In genomic region chr1:113811888-113812660, GRCh38 we compare ENCODE assay signal across 8 cellular contexts. TPM values are rescaled to one million over a fixed set of nuclear protein-coding genes. Genes with fewer than 3 reads are reported as not detected.
A peak's percentile ranks its signal among the peaks of the same experiment; 100 is the strongest.
DNase-seq lines count a peak whose midpoint lies in the region; ATAC-seq lines count a peak whose summit lies in the region.

Gene RSBN1, minus strand, starts transcription at chr1:113812476. Its CDS starts 64 bp downstream, at chr1:113812412.

- ATAC-seq in GM19351 (IDR thresholded peaks at IDR 0.05; ENCODE audit: unreplicated experiment) (peak; percentile 86), HG03521 (IDR thresholded peaks at IDR 0.05; ENCODE audit: unreplicated experiment) (peak; percentile 93), left lobe of liver (peak; percentile 95)

- DNase-seq in C1 segment of cervical spinal cord (lab: John Stamatoyannopoulos, UW) = peak; percentile 97 to 100 (median 99)
- DNase-seq in NCI-H748 (lab: John Stamatoyannopoulos, UW; ENCODE audit: unreplicated experiment) = peak; percentile 100
- peak; percentile 97 for DNase-seq in activated CD4-positive, alpha-beta T cell treated with anti-CD3 and anti-CD28 coated beads, Interleukin-2, amount 50 U/mL, for 1 hour
- DNase-seq in cortex of kidney (lab: John Stamatoyannopoulos, UW) = peak; percentile 93
- DNase-seq in left lobe of liver (ENCODE audit: low spot score) = peak; percentile 100
- DNase-seq in stimulated activated CD4-positive, alpha-beta T cell treated with anti-CD3 and anti-CD28 coated beads, Interleukin-2, amount 100 ng/mL, for 4 hours (ENCODE audit: low read depth) = peak; percentile 94

RNA-seq across cellular contexts. Expression of gene RSBN1, which starts in this region (rescaled TPM):
- total RNA-seq in left lobe of liver = 5.7 TPM

Comparison
In these comparisons a context has a peak if more than half of its experiments do, and no peak if none do; other contexts are left out.
1. Peak in every context shown above with its lines: DNase-seq and ATAC-seq.